24 cellular contexts compared by ENCODE assay signal in the genomic region with DNA sequence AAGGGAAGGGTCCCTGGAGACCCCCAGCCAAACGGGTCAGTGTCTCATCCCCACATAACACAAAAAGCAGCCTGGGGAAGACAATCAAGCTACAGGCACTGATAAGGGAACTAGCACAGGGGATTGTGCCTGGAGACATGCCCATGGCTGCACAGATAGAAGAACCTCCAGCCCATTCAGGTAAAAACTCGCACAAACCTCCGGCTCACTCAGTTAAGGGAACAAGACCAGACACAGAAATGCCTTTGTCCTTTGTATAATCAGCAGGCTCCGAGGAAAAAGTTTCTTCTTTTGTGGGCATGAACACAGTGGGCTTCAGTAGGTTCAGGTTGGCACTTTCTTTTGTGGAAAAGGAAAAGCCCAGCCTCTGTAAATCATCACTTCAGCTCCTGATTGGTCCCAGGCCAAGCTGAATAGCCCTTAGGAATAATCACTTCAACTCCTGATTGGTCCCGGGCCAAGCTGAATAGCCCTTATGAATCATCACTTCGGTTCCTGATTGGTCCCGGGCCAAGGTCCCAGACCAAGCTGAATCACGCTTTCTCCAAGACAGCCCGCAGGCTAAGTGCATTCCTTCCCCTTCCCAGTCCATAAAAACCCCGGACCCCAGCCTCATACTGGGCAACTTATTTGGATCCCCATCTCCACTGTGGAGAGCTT. TPM values are rescaled to one million over a fixed set of nuclear protein-coding genes. Genes with fewer than 3 reads are reported as not detected.
DNase-seq lines count a peak whose midpoint lies in the region; TF ChIP-seq lines count a peak whose summit lies in the region.
"Had no signal": no experiment of that assay in that cellular context is flagged by ENCODE, and none has a peak within 500 bp of the region (broad histone marks: within the 10 kb centered on the region; RNA-seq: fewer than 3 reads in every experiment).

No MANE protein-coding gene starts in this region.

- H3K9me3 Mint-ChIP-seq in CD14-positive monocyte, result peaks cover 23 to 58% (median 45%) of the 10 kb centered on the region in 7 donors

- peak; percentile 3 for DNase-seq in ELF-1 (ENCODE audit: low read depth, low spot score)
- DNase-seq in MG63, result peak; percentile 72
- peak; percentile 10 for DNase-seq in dermis blood vessel endothelial cell
- peak; percentile 4 for DNase-seq in myocyte (ENCODE audit: low read depth)
- DNase-seq in amniotic stem cell (lab: John Stamatoyannopoulos, UW), result no peak
- no peak for DNase-seq in NCI-H146 (lab: John Stamatoyannopoulos, UW)
- no peak for DNase-seq in CD14-positive monocyte (ENCODE audit: low spot score)
- DNase-seq: activated CD4-positive, alpha-beta T cell treated with anti-CD3 and anti-CD28 coated beads for 36 hours; activated CD8-positive, alpha-beta memory T cell treated with anti-CD3 and anti-CD28 coated beads, Interleukin-2, amount 10 ng/mL, durations not matched to agents 7 days and 5 days; HCEC 1CT; naive thymus-derived CD8-positive, alpha-beta T cell; NCI-H187; NK-92 treated with Interleukin-12 subunit alpha and Interleukin-12 subunit beta, amount 100 ng/mL, for 24 hours; ovary; RPMI8226; stimulated activated naive CD4-positive, alpha-beta T cell treated with Interleukin-2 at 50 U/mL for 16 hours; T1000; transverse colon had no signal

- H3K4me3 Mint-ChIP-seq in CD14-positive monocyte, result no peak overlapping the region
- H3K4me3 Mint-ChIP-seq: activated CD4-positive, alpha-beta T cell treated with anti-CD3 and anti-CD28 coated beads for 36 hours; activated CD8-positive, alpha-beta memory T cell treated with anti-CD3 and anti-CD28 coated beads, Interleukin-2, amount 10 ng/mL, durations not matched to agents 7 days and 5 days; activated naive CD8-positive, alpha-beta T cell; naive thymus-derived CD8-positive, alpha-beta T cell had no signal

- H3K27me3 Mint-ChIP-seq in CD14-positive monocyte (ENCODE audit: low read depth in 3 of 3), result peaks cover 0 to 2% (median under 1%) of the 10 kb centered on the region in 3 donors
- H3K27me3 Mint-ChIP-seq: activated CD4-positive, alpha-beta T cell treated with anti-CD3 and anti-CD28 coated beads for 36 hours; activated CD8-positive, alpha-beta memory T cell treated with anti-CD3 and anti-CD28 coated beads, Interleukin-2, amount 10 ng/mL, durations not matched to agents 7 days and 5 days; activated naive CD8-positive, alpha-beta T cell; IgD-negative memory B cell; naive thymus-derived CD8-positive, alpha-beta T cell had no signal

- intact Hi-C loops in CD14-positive monocyte (cut with micrococcal nuclease), result no loop called here

- H3K36me3 ChIP-seq in MG63, result peaks cover 5% of the 10 kb centered on the region
- H3K36me3 ChIP-seq: ovary had no signal

- H3K27ac Mint-ChIP-seq in CD14-positive monocyte, result no peak overlapping the region
- H3K27ac Mint-ChIP-seq: activated CD4-positive, alpha-beta T cell treated with anti-CD3 and anti-CD28 coated beads for 36 hours; activated CD8-positive, alpha-beta memory T cell treated with anti-CD3 and anti-CD28 coated beads, Interleukin-2, amount 10 ng/mL, durations not matched to agents 7 days and 5 days; activated naive CD8-positive, alpha-beta T cell; IgD-negative memory B cell had no signal

- no peaks in the 10 kb centered on the region for H3K27me3 ChIP-seq in MG63
- H3K27me3 ChIP-seq: BLaER1 treated with 17β-estradiol and CSF1 and Interleukin-3, amounts not matched to agents 10 nM and 100 nM; cardiac muscle cell; esophagus muscularis mucosa; heart right ventricle; ovary; transverse colon had no signal

- peaks cover 6% of the 10 kb centered on the region for H3K9me3 ChIP-seq in MG63

- H3K4me3 ChIP-seq in MG63, result no peak overlapping the region
- H3K4me3 ChIP-seq: BLaER1 treated with 17β-estradiol and CSF1 and Interleukin-3, amounts not matched to agents 10 nM and 100 nM; cardiac muscle cell; esophagus muscularis mucosa; heart right ventricle; ovary; transverse colon had no signal

- peaks cover 28 to 43% of the 10 kb centered on the region in 2 donors for H3K36me3 Mint-ChIP-seq in CD14-positive monocyte

- no peak for TF ChIP-seq CTCF in CD14-positive monocyte (IDR thresholded peaks at IDR 0.05)

- peaks cover 7% of the 10 kb centered on the region for H3K4me1 Mint-ChIP-seq in CD14-positive monocyte

RNA-seq across cellular contexts. Expression of a gene that starts 5.0 kb away (rescaled TPM):
- total RNA-seq in MG63 (2014; rRNA removed; shearing (Covaris generic); ENCODE audit: low replicate concordance), result 1.2 and 3.9 TPM in 2 replicates
- 2.6 and 3.7 TPM in 2 replicates for total RNA-seq in dermis blood vessel endothelial cell
- 3.0 and 3.6 TPM in 2 replicates for total RNA-seq in myocyte
- polyA plus RNA-seq in myocyte (2012), result 1.8 TPM
- 1 to 10 TPM; 1.0 to 1.3 TPM for polyA plus RNA-seq in CD14-positive monocyte

RNA-seq across cellular contexts. Expression of a gene that starts 13.8 kb away (rescaled TPM):
- total RNA-seq in MG63 (2014; rRNA removed; shearing (Covaris generic); ENCODE audit: low replicate concordance), result 2.3 and 4.5 TPM in 2 replicates
- total RNA-seq in dermis blood vessel endothelial cell (6.6 and 9.5 TPM in 2 replicates), myocyte (7.3 and 11.8 TPM in 2 replicates)
- polyA plus RNA-seq in myocyte (2012), result 6.8 TPM
- polyA plus RNA-seq in CD14-positive monocyte, result 1 to 10 TPM; 1.2 to 1.4 TPM

RNA-seq across cellular contexts. Expression of a gene that starts 27.4 kb away (rescaled TPM):
- total RNA-seq in MG63 (2014; rRNA removed; shearing (Covaris generic); ENCODE audit: low replicate concordance), result 2.2 and 9.1 TPM in 2 replicates
- total RNA-seq in dermis blood vessel endothelial cell (4.8 and 7.5 TPM in 2 replicates), myocyte (3.0 and 5.6 TPM in 2 replicates)
- 3.7 TPM for polyA plus RNA-seq in myocyte (2012)
- polyA plus RNA-seq in CD14-positive monocyte, result 1 to 10 TPM; 1.0 to 1.1 TPM

RNA-seq across cellular contexts. Expression of a gene that starts 46.7 kb away (rescaled TPM):
- 1.4 and 1.6 TPM in 2 replicates for total RNA-seq in MG63 (2014; rRNA removed; shearing (Covaris generic); ENCODE audit: low replicate concordance)
- total RNA-seq in dermis blood vessel endothelial cell (4.9 and 6.8 TPM in 2 replicates), myocyte (3.8 and 5.5 TPM in 2 replicates)
- 2.0 TPM for polyA plus RNA-seq in myocyte (2012)
- polyA plus RNA-seq in CD14-positive monocyte, result under 1 TPM in 1 of 2 donors, not detected in 1; 0.13 TPM

RNA-seq across cellular contexts. Expression of a gene that starts 54.1 kb away (rescaled TPM):
- total RNA-seq in MG63 (2014; rRNA removed; shearing (Covaris generic); ENCODE audit: low replicate concordance), result 0.63 and 2.9 TPM in 2 replicates
- total RNA-seq in dermis blood vessel endothelial cell (6.3 and 8.3 TPM in 2 replicates), myocyte (3.9 and 5.8 TPM in 2 replicates)
- 3.5 TPM for polyA plus RNA-seq in myocyte (2012)
- polyA plus RNA-seq in CD14-positive monocyte, result 1 to 10 TPM; 1.1 to 1.2 TPM

Comparison
In these comparisons a context has a peak if more than half of its experiments do, and no peak if none do; other contexts are left out.
1. DNase-seq: peak in ELF-1 (single experiment), MG63 (single experiment), dermis blood vessel endothelial cell (single experiment) and myocyte (single experiment); none in amniotic stem cell (single experiment), NCI-H146 (single experiment) and CD14-positive monocyte (single experiment).